Comparison of ENCODE assay signal across 15 cellular contexts in the genomic region with DNA sequence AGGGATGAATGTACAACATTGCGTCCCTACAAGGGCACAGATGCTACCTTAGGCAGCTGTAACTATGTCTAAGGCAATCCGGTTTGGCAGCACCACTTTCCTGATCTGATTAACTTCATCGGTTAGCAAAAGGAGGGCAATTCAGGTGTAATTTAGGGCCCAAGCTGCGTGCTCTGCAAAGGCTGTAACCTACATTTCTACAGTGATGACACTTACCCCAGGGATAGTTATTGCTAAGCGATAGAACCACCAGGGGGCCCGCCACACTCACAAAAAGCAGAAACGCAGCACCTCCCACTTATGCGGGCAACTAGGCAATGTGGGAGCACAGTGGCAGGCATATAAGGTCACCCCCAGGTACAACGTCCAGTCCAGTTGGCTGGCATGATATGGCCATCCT.
DNase-seq lines count a peak whose midpoint lies in the region; ATAC-seq, FAIRE-seq and TF ChIP-seq lines count a peak whose summit lies in the region.
"Had no signal": no experiment of that assay in that cellular context is flagged by ENCODE, and none has a peak within 500 bp of the region (broad histone marks: within the 10 kb centered on the region; RNA-seq: fewer than 3 reads in every experiment).

No MANE protein-coding gene starts in this region.

- H3K4me2 ChIP-seq in Loucy (ENCODE audit: low read depth, low read length, poor library complexity, severe bottlenecking): no peak overlapping the region
- H3K4me2 ChIP-seq: BLaER1 had no signal

- POLR2A ChIA-PET in AG04450 (lab: Yijun Ruan, JAX): no interaction called here

- H3K27me3 ChIP-seq in AG04450 (ENCODE audit: control insufficient read depth, insufficient read depth, low read length): no peaks in the 10 kb centered on the region
- no peaks in the 10 kb centered on the region for H3K27me3 ChIP-seq in Loucy (ENCODE audit: insufficient read depth, low read length, poor library complexity, severe bottlenecking)
- H3K27me3 ChIP-seq: BLaER1 had no signal

- TF ChIP-seq POLR2A in lower leg skin (IDR thresholded peaks at IDR 0.05): no peak

- no peaks in the 10 kb centered on the region for H4K20me1 ChIP-seq in Loucy (ENCODE audit: insufficient read depth, low read length, poor library complexity, severe bottlenecking)
- H4K20me1 ChIP-seq: BLaER1 had no signal

- peak; percentile 31 for ATAC-seq in left lobe of liver
- ATAC-seq: mucosa of descending colon had no signal

- H3K9me2 ChIP-seq in Loucy (replicated peaks; ENCODE audit: low read depth, low read length): no peaks in the 10 kb centered on the region

- 87 to 91% methylated on average over 9 of the region's 9 CpGs for WGBS in lower leg skin, 2 donors

- H3K4me1 ChIP-seq in Loucy (ENCODE audit: insufficient read depth, low read length, poor library complexity, severe bottlenecking): peaks cover 4% of the 10 kb centered on the region
- H3K4me1 ChIP-seq: BLaER1 had no signal

- DNase-seq in AG04450 (ENCODE audit: low read depth, low spot score) (no peak), left lobe of liver (ENCODE audit: low spot score) (no peak), NCI-H146 (lab: John Stamatoyannopoulos, UW) (no peak), nucleus accumbens (lab: John Stamatoyannopoulos, UW) (no peak), lower leg skin (ENCODE audit: low spot score in 2 of 2) (no peak), GM19239 (ENCODE audit: insufficient read length, low spot score) (no peak)
- DNase-seq: cerebellar nuclear complex; mucosa of descending colon; NCI-H1105 treated with DMSO at 0.1 percent for 48 hours; NCI-H510A treated with DMSO at 0.1 percent for 48 hours; stimulated activated CD4-positive, alpha-beta T cell treated with anti-CD3 and anti-CD28 coated beads, Interleukin-1b, Interleukin-23, amount 100 ng/mL, for 48 hours had no signal

- peak overlapping the region; percentile 65 for H3K27ac ChIP-seq in AG04450 (ENCODE audit: low read depth, low read length)
- H3K27ac ChIP-seq in angular gyrus (ENCODE audit: low read depth, low read length): peak overlapping the region; percentile 56
- H3K27ac ChIP-seq: BLaER1 had no signal

- no peaks in the 10 kb centered on the region for H3K36me3 ChIP-seq in Loucy (ENCODE audit: insufficient read depth, low read length)
- H3K36me3 ChIP-seq: BLaER1 had no signal

- FAIRE-seq in GM19239 (lab: Jason Lieb, UNC): no peak
- FAIRE-seq: HTR-8/SVneo had no signal

- peaks cover 4% of the 10 kb centered on the region; the same call in 1 of the 2 replicates for H3K9me3 ChIP-seq in AG04450 (ENCODE audit: control insufficient read depth, insufficient read depth, low read length)
- no peaks in the 10 kb centered on the region; the same call in 1 of the 2 replicates for H3K9me3 ChIP-seq in Loucy (ENCODE audit: insufficient read depth, low read depth, low read length)
- H3K9me3 ChIP-seq: mucosa of descending colon had no signal

- CTCF ChIA-PET in AG04450 (lab: Charles Lee): interaction anchor here (0.6 to 1.5 kb wide), 2 partner anchors 81 to 281 kb away, joined by 3 read pairs; no protein-coding TSS in a partner anchor

- H3K4me3 ChIP-seq in AG04450 (ENCODE audit: low read depth, low read length) (no peak overlapping the region), Loucy (ENCODE audit: low read length, poor library complexity, severe bottlenecking) (no peak overlapping the region), lower leg skin (ENCODE audit: low read depth, poor library complexity, severe bottlenecking) (no peak overlapping the region)
- H3K4me3 ChIP-seq: BLaER1, mucosa of descending colon had no signal

- no peak overlapping the region for H3K9ac ChIP-seq in Loucy (ENCODE audit: low read depth, low read length, poor library complexity, severe bottlenecking)
- H3K9ac ChIP-seq: BLaER1 had no signal

- H2AFZ ChIP-seq in Loucy (ENCODE audit: low read length): no peak overlapping the region

- intact Hi-C loops in lower leg skin (cut with DNase I; ENCODE audit: low total_unique reads): no loop called here

- H3K79me2 ChIP-seq in Loucy (ENCODE audit: insufficient read depth, low read length): no peaks in the 10 kb centered on the region

- peak; percentile 26; the same call in 1 of the 2 replicates for TF ChIP-seq CTCF in AG04450 (IDR thresholded peaks at IDR 0.05; ENCODE audit: low read depth, low read length)
- peak; percentile 40; the same call in 1 of the 2 replicates for TF ChIP-seq CTCF in Loucy (conservative IDR thresholded peaks at IDR 0.05; ENCODE audit: low read length)
- TF ChIP-seq CTCF in lower leg skin (IDR thresholded peaks at IDR 0.05): no peak

- H3F3A ChIP-seq in Loucy (ENCODE audit: low read depth): no peaks in the 10 kb centered on the region

Comparison
In these comparisons a context has a peak if more than half of its experiments do, and no peak if none do; other contexts are left out.
1. CTCF ChIP-seq: peak in AG04450 (single experiment) and Loucy (single experiment); none in lower leg skin (0 of 3).